In the genomic region with DNA sequence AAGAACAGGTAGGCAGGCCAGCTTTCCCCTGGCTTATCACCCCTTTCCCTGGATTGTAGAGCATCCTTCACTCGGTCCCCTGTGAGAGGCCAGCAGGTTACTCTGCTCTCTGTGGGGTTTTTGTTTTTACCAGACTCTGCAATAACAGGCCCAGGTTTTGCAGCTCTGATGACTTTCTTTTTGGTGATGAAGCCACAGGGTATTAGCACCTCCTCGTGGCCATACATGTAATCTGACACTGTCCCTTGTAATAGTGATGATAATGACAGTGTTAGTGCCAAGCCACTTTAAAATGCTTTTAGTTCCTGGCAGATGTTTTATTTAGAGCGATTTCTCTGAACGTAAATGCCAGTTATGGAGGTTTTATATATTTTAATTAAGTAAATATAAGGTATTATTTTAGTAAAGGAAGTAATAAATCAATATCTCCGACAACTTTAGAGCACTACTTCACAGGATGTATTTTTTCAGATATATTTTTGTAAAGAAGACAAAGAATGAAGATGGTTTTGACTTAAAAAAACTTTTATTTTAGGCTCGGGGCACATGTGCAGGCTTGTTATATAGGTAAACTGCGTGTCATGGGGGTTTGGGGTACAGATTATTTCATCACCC, we compare ENCODE assay signal across 8 cellular contexts. TPM values are rescaled to one million over a fixed set of nuclear protein-coding genes. Genes with fewer than 3 reads are reported as not detected.
DNase-seq lines count a peak whose midpoint lies in the region; ATAC-seq and TF ChIP-seq lines count a peak whose summit lies in the region.

No MANE protein-coding gene starts in this region.

- ATAC-seq in GM18502 (IDR thresholded peaks at IDR 0.05; ENCODE audit: poor library complexity, unreplicated experiment): peak; percentile 91
- ATAC-seq in HG02884 (IDR thresholded peaks at IDR 0.05; ENCODE audit: unreplicated experiment): peak; percentile 95
- ATAC-seq in body of pancreas: peak; percentile 96

- POLR2A ChIA-PET in A673 (lab: Charles Lee; ENCODE audit: low non-redundant PET): no interaction called here

- CTCF ChIA-PET in A673 (lab: Charles Lee): interaction anchor here (0.5 to 1.2 kb wide), 5 partner anchors 214 to 565 kb away, joined by 3 to 7 read pairs (median 5); no protein-coding TSS in a partner anchor

- H3K27me3 ChIP-seq in A673 (replicated peaks; ENCODE audit: insufficient read depth, low read depth, low read length, poor library complexity) (no peaks in the 10 kb centered on the region), body of pancreas (no peaks in the 10 kb centered on the region), iPS-15b (ENCODE audit: control insufficient read depth, insufficient read depth, low read length) (no peaks in the 10 kb centered on the region)

- H3K9ac ChIP-seq in iPS-15b (ENCODE audit: low read depth, low read length): peak overlapping the region; percentile 8

- H3K4me1 ChIP-seq in A673 (ENCODE audit: insufficient read depth, low read length, poor library complexity, severe bottlenecking): no peaks in the 10 kb centered on the region
- peaks cover 4% of the 10 kb centered on the region for H3K4me1 ChIP-seq in body of pancreas
- H3K4me1 ChIP-seq in iPS-15b (ENCODE audit: control insufficient read depth, insufficient read depth, low read length): no peaks in the 10 kb centered on the region

- H3K36me3 ChIP-seq in A673 (ENCODE audit: insufficient read depth, low read length, poor library complexity, severe bottlenecking) (no peaks in the 10 kb centered on the region), body of pancreas (replicated peaks in 1 of 2; ENCODE audit: insufficient read depth in 1 of 2, low read depth in 2 of 2) (no peaks in the 10 kb centered on the region), iPS-15b (ENCODE audit: control insufficient read depth, insufficient read depth, low read length) (no peaks in the 10 kb centered on the region)

- DNase-seq in A673 (ENCODE audit: low spot score) (peak; percentile 69), NCI-H146 treated with DMSO at 0.1 percent for 48 hours (lab: John Stamatoyannopoulos, UW; ENCODE audit: unreplicated experiment) (peak; percentile 56), T-helper 22 cell (ENCODE audit: low read depth) (peak; percentile 12), body of pancreas (peak; percentile 71 to 80 (median 74))
- DNase-seq in stimulated activated CD4-positive, alpha-beta T cell treated with anti-CD3 and anti-CD28 coated beads, Interleukin-12 subunit alpha, Interleukin-12 subunit beta, amount 100 ng/mL, for 4 hours: peak; percentile 13

- BruUV-seq in A673 (replicated peaks; lab: Mats Ljungman, UMichigan): no TSS peak

- TF ChIP-seq CTCF in A673 (conservative IDR thresholded peaks at IDR 0.05; ENCODE audit: low read depth, low read length): peak; percentile 89
- TF ChIP-seq CTCF in body of pancreas (IDR thresholded peaks at IDR 0.05): peak; percentile 68 to 93 (median 89)

- TF ChIP-seq POLR2A in body of pancreas (IDR thresholded peaks at IDR 0.05): no peak

- 16 to 19% methylated on average over 7 of the region's 7 CpGs for WGBS in body of pancreas, 2 donors

- H3K4me3 ChIP-seq in A673 (ENCODE audit: low read depth, low read length, poor library complexity, severe bottlenecking) (no peak overlapping the region), body of pancreas (no peak overlapping the region), iPS-15b (ENCODE audit: low read depth, low read length) (no peak overlapping the region)

- H3K27ac ChIP-seq in A673 (ENCODE audit: low read depth, low read length, poor library complexity, severe bottlenecking) (no peak overlapping the region), body of pancreas (peak overlapping the region in 1 of 4 donors; percentile 14)

- no peaks in the 10 kb centered on the region for H3K9me3 ChIP-seq in A673 (ENCODE audit: low read depth, low read length, poor library complexity, severe bottlenecking)
- H3K9me3 ChIP-seq in body of pancreas: no peaks in the 10 kb centered on the region
- H3K9me3 ChIP-seq in iPS-15b (ENCODE audit: control insufficient read depth, insufficient read depth, low read length): no peaks in the 10 kb centered on the region

- intact Hi-C loops in A673 (cut with micrococcal nuclease; ENCODE audit: unreplicated experiment) (loop anchor here (1.0 to 10.0 kb wide), 5 partner anchors 117 to 565 kb away; a partner anchor contains a TSS), body of pancreas (cut with DNase I) (loop anchor here (10.0 kb wide), 1 partner anchor 119 kb away; a partner anchor contains a TSS)

RNA-seq across cellular contexts. Expression of a gene that starts 38.0 kb away (rescaled TPM):
- total RNA-seq in A673 (2021): not detected in 2 replicates
- not detected for total RNA-seq in body of pancreas

Comparison
In these comparisons a context has a peak if more than half of its experiments do, and no peak if none do; other contexts are left out.
1. DNase-seq: peak in every context shown above with its lines; median percentile 74 in body of pancreas; 69 in A673; 56 in NCI-H146 treated with DMSO at 0.1 percent for 48 hours; 13 in stimulated activated CD4-positive, alpha-beta T cell treated with anti-CD3 and anti-CD28 coated beads, Interleukin-12 subunit alpha, Interleukin-12 subunit beta, amount 100 ng/mL, for 4 hours; 12 in T-helper 22 cell.